8 cellular contexts compared by ENCODE assay signal in genomic region chr2:61537590-61538178, GRCh38. TPM values are rescaled to one million over a fixed set of nuclear protein-coding genes. Genes with fewer than 3 reads are reported as not detected.
DNase-seq lines count a peak whose midpoint lies in the region; ATAC-seq, FAIRE-seq and TF ChIP-seq lines count a peak whose summit lies in the region.

No MANE protein-coding gene starts in this region.

- peak overlapping the region; percentile 91 to 95 for H3K27ac ChIP-seq in small intestine (ENCODE audit: low read depth in 1 of 2, low read length in 1 of 2)

- peak overlapping the region; percentile 99 for H3K4me3 ChIP-seq in iPS-11a (ENCODE audit: low read depth, low read length)
- peak overlapping the region; percentile 94 to 98 for H3K4me3 ChIP-seq in small intestine (ENCODE audit: low read depth in 1 of 2, low read length in 2 of 2)

- ATAC-seq in WTC11 = no peak
- ATAC-seq in GM18858 (IDR thresholded peaks at IDR 0.05; ENCODE audit: unreplicated experiment) = no peak

- CTCF ChIA-PET in WTC11 (lab: Charles Lee) = interaction anchor here (0.7 to 1.9 kb wide), 6 partner anchors 43 to 1237 kb away, joined by 3 to 6 read pairs (median 4); no protein-coding TSS in a partner anchor

- DNase-seq in NCI-H2029 (lab: John Stamatoyannopoulos, UW) = peak; percentile 36
- no peak for DNase-seq in NCI-H2029 treated with DMSO at 0.1 percent for 48 hours (lab: John Stamatoyannopoulos, UW)
- peak; percentile 23 for DNase-seq in WTC11 (ENCODE audit: low spot score)
- no peak for DNase-seq in small intestine
- DNase-seq in effector CD8-positive, alpha-beta T cell (lab: John Stamatoyannopoulos, UW) = no peak
- no peak for DNase-seq in NCI-H1105 (lab: John Stamatoyannopoulos, UW)

- H3K27me3 Mint-ChIP-seq in WTC11 (ENCODE audit: low read depth) = no peaks in the 10 kb centered on the region; the same call in 1 of the 2 replicates

- H3K9me3 ChIP-seq in small intestine (ENCODE audit: control insufficient read depth, low read depth) = no peaks in the 10 kb centered on the region

- no peaks in the 10 kb centered on the region for H3K27me3 ChIP-seq in small intestine (ENCODE audit: control insufficient read depth in 2 of 2, insufficient read depth in 2 of 2, low read length in 2 of 2)

- no peaks in the 10 kb centered on the region for H3K36me3 ChIP-seq in small intestine (ENCODE audit: control insufficient read depth in 2 of 2, insufficient read depth in 2 of 2, low read length in 2 of 2)

- 0 to 1% (median 1%) methylated on average over 15 to 25 of the region's 25 CpGs for WGBS in small intestine, 3 donors

- no peak for TF ChIP-seq CTCF in WTC11 (IDR thresholded peaks at IDR 0.05)

- peaks cover 0 to 11% of the 10 kb centered on the region in 2 donors for H3K4me1 ChIP-seq in small intestine (ENCODE audit: control insufficient read depth in 2 of 2, insufficient read depth in 1 of 2, low read depth in 1 of 2, low read length in 1 of 2)

- no peak for FAIRE-seq in small intestine (lab: Jason Lieb, UNC)

- peaks cover 42% of the 10 kb centered on the region for H3K4me1 Mint-ChIP-seq in WTC11

- H3K27ac Mint-ChIP-seq in WTC11 = peak overlapping the region; percentile 100

- peaks cover 29% of the 10 kb centered on the region for H3K36me3 Mint-ChIP-seq in WTC11

- H3K9me3 Mint-ChIP-seq in WTC11 = no peaks in the 10 kb centered on the region

- peak overlapping the region; percentile 99 for H3K4me3 Mint-ChIP-seq in WTC11

- POLR2A ChIA-PET in WTC11 (lab: Charles Lee) = interaction anchor here (0.6 to 2.7 kb wide), 18 partner anchors 9 to 317 kb away, joined by 3 to 16 read pairs (median 4); no protein-coding TSS in a partner anchor

TF ChIP-seq in WTC11, 78 proteins besides CTCF, POLR2A, EP300 and RAD21:
- TF ChIP-seq GTF2I (CRISPR knock-in tag; conservative IDR thresholded peaks at IDR 0.05) = no peak
- 0 out of 2 replicates have a peak, but pooled peaks have one; percentile 14 for TF ChIP-seq ARID4B (CRISPR knock-in tag; IDR thresholded peaks at IDR 0.05; ENCODE audit: borderline replicate concordance)
- TF ChIP-seq CBFB (CRISPR knock-in tag; IDR thresholded peaks at IDR 0.05; ENCODE audit: low read depth) = no peak
- TF ChIP-seq JUN (CRISPR knock-in tag; IDR thresholded peaks at IDR 0.05) = no peak
- no peak; the same call in 1 of the 2 replicates for TF ChIP-seq ETV6 (CRISPR knock-in tag; IDR thresholded peaks at IDR 0.05)
- TF ChIP-seq NFE2L1 (CRISPR knock-in tag; IDR thresholded peaks at IDR 0.05) = no peak
- no peak for TF ChIP-seq JAZF1 (CRISPR knock-in tag; IDR thresholded peaks at IDR 0.05)
- TF ChIP-seq AFF4 (CRISPR knock-in tag; IDR thresholded peaks at IDR 0.05; ENCODE audit: borderline replicate concordance) = no peak
- no peak for TF ChIP-seq KAT7 (CRISPR knock-in tag; IDR thresholded peaks at IDR 0.05; ENCODE audit: borderline replicate concordance)

RNA-seq across cellular contexts. Expression of gene XPO1, which starts 0.5 kb away (rescaled TPM):
- 258 to 272 TPM (median 260 TPM) in 3 replicates for total RNA-seq in WTC11 (2021)
- 10 to 100 TPM; 15.9 to 54.4 (median 23.9) TPM for polyA plus RNA-seq in small intestine

Comparison
In these comparisons a context has a peak if more than half of its experiments do, and no peak if none do; other contexts are left out.
1. DNase-seq: peak in NCI-H2029 (single experiment) and WTC11 (single experiment); none in NCI-H2029 treated with DMSO at 0.1 percent for 48 hours (single experiment), small intestine (single experiment), effector CD8-positive, alpha-beta T cell (single experiment) and NCI-H1105 (single experiment).